In genomic region chr10:56068473-56069263, GRCh38 we compare ENCODE assay signal across 17 cellular contexts.
DNase-seq lines count a peak whose midpoint lies in the region; ATAC-seq and TF ChIP-seq lines count a peak whose summit lies in the region.
"Had no signal": no experiment of that assay in that cellular context is flagged by ENCODE, and none has a peak within 500 bp of the region (broad histone marks: within the 10 kb centered on the region; RNA-seq: fewer than 3 reads in every experiment).

No MANE protein-coding gene starts in this region.

- H3K4me3 Mint-ChIP-seq in stimulated activated memory B cell treated with anti-CD40 and anti-IgM and Interleukin-4, amounts not matched to agents 10 μg/mL and 1 μg/mL and 100 μg/mL, for 72 hours = no peak overlapping the region
- no peak overlapping the region for H3K4me3 Mint-ChIP-seq in activated CD8-positive, alpha-beta T cell treated with anti-CD3 and anti-CD28 coated beads for 36 hours
- H3K4me3 Mint-ChIP-seq: CD4-positive, alpha-beta T cell; H9; IgD-negative memory B cell had no signal

- no peak overlapping the region for H3K14ac ChIP-seq in neuronal stem cell (ENCODE audit: low read length)

- WGBS in gastroesophageal sphincter (ENCODE audit: low coverage in 1 of 2), 2 donors = 71% methylated on average over 4 of the region's 12 CpGs; no CpG with 5 or more reads in 1 of the 2 donors
- no CpG with 5 or more reads among the region's 12 CpGs for WGBS in neuronal stem cell (ENCODE audit: extremely low coverage in 2 of 2, insufficient read length in 2 of 2, insufficient replicate concordance in 1 of 2), 2 donors

- no peaks in the 10 kb centered on the region for H3K27me3 Mint-ChIP-seq in stimulated activated memory B cell treated with anti-CD40 and anti-IgM and Interleukin-4, amounts not matched to agents 10 μg/mL and 1 μg/mL and 100 μg/mL, for 72 hours
- no peaks in the 10 kb centered on the region for H3K27me3 Mint-ChIP-seq in activated CD8-positive, alpha-beta T cell treated with anti-CD3 and anti-CD28 coated beads for 36 hours
- H3K27me3 Mint-ChIP-seq: CD4-positive, alpha-beta T cell; IgD-negative memory B cell had no signal

- intact Hi-C loops in activated CD8-positive, alpha-beta T cell treated with anti-CD3 and anti-CD28 coated beads for 36 hours (cut with micrococcal nuclease) = no loop called here

- H2AFZ ChIP-seq in neuronal stem cell (ENCODE audit: low read length) = no peak overlapping the region

- H3K36me3 ChIP-seq in gastroesophageal sphincter (no peaks in the 10 kb centered on the region), neuronal stem cell (replicated peaks in 1 of 2; ENCODE audit: control insufficient read depth in 2 of 2, insufficient read depth in 2 of 2, low read length in 2 of 2) (no peaks in the 10 kb centered on the region)

- H3K4me3 ChIP-seq in gastroesophageal sphincter (no peak overlapping the region), neuronal stem cell (ENCODE audit: low read length in 2 of 2) (no peak overlapping the region)

- H3K4me1 Mint-ChIP-seq in stimulated activated memory B cell treated with anti-CD40 and anti-IgM and Interleukin-4, amounts not matched to agents 10 μg/mL and 1 μg/mL and 100 μg/mL, for 72 hours = no peaks in the 10 kb centered on the region
- no peaks in the 10 kb centered on the region for H3K4me1 Mint-ChIP-seq in activated CD8-positive, alpha-beta T cell treated with anti-CD3 and anti-CD28 coated beads for 36 hours (ENCODE audit: low read depth)
- H3K4me1 Mint-ChIP-seq: H9, IgD-negative memory B cell had no signal

- no peak overlapping the region for H3K23ac ChIP-seq in neuronal stem cell (ENCODE audit: low read depth, low read length, poor library complexity)

- H3K4me2 ChIP-seq in neuronal stem cell (ENCODE audit: insufficient read depth, low read length, poor library complexity, severe bottlenecking) = peak overlapping the region; percentile 11

- no peak overlapping the region for H3K27ac Mint-ChIP-seq in stimulated activated memory B cell treated with anti-CD40 and anti-IgM and Interleukin-4, amounts not matched to agents 10 μg/mL and 1 μg/mL and 100 μg/mL, for 72 hours
- H3K27ac Mint-ChIP-seq in activated CD8-positive, alpha-beta T cell treated with anti-CD3 and anti-CD28 coated beads for 36 hours = no peak overlapping the region
- H3K27ac Mint-ChIP-seq: CD4-positive, alpha-beta T cell; IgD-negative memory B cell had no signal

- H2BK12ac ChIP-seq in neuronal stem cell (ENCODE audit: low read length) = peak overlapping the region; percentile 10

- no peak overlapping the region for H3K4ac ChIP-seq in neuronal stem cell (ENCODE audit: low read length)

- no peak for TF ChIP-seq CTCF in gastroesophageal sphincter (IDR thresholded peaks at IDR 0.05)
- no peak for TF ChIP-seq CTCF in activated CD8-positive, alpha-beta T cell treated with anti-CD3 and anti-CD28 coated beads for 36 hours (IDR thresholded peaks at IDR 0.05)

- H3K27me3 ChIP-seq in gastroesophageal sphincter (no peaks in the 10 kb centered on the region), neuronal stem cell (ENCODE audit: control insufficient read depth in 3 of 3, insufficient read depth in 3 of 3, low read depth in 1 of 3, low read length in 3 of 3) (no peaks in the 10 kb centered on the region)

- H2AK5ac ChIP-seq in neuronal stem cell (ENCODE audit: low read depth, low read length) = peak overlapping the region; percentile 46

- H3K4me1 ChIP-seq in gastroesophageal sphincter (no peaks in the 10 kb centered on the region), neuronal stem cell (ENCODE audit: control insufficient read depth in 2 of 2, insufficient read depth in 1 of 2, low read depth in 1 of 2, low read length in 2 of 2) (no peaks in the 10 kb centered on the region)
- H3K4me1 ChIP-seq: Caco-2 had no signal

- H2BK120ac ChIP-seq in neuronal stem cell (ENCODE audit: low read depth, low read length) = no peak overlapping the region

- H3K27ac ChIP-seq in gastroesophageal sphincter (no peak overlapping the region), neuronal stem cell (replicated peaks; ENCODE audit: low read length) (no peak overlapping the region)
- H3K27ac ChIP-seq: C4-2B had no signal

- no peak overlapping the region for H3K9ac ChIP-seq in neuronal stem cell (ENCODE audit: low read depth, low read length, poor library complexity)

- H3K9me3 Mint-ChIP-seq in stimulated activated memory B cell treated with anti-CD40 and anti-IgM and Interleukin-4, amounts not matched to agents 10 μg/mL and 1 μg/mL and 100 μg/mL, for 72 hours = peaks cover 3% of the 10 kb centered on the region
- H3K9me3 Mint-ChIP-seq in activated CD8-positive, alpha-beta T cell treated with anti-CD3 and anti-CD28 coated beads for 36 hours = peaks cover 13% of the 10 kb centered on the region

- TF ChIP-seq EP300 in gastroesophageal sphincter (IDR thresholded peaks at IDR 0.05) = no peak

- POLR2A ChIA-PET in activated CD8-positive, alpha-beta T cell treated with anti-CD3 and anti-CD28 coated beads for 36 hours (lab: Charles Lee) = no interaction called here

- H3K9me3 ChIP-seq in gastroesophageal sphincter (peaks cover 0 to 9% (median 0%) of the 10 kb centered on the region in 3 donors), neuronal stem cell (replicated peaks in 1 of 2; ENCODE audit: control insufficient read depth in 2 of 2, insufficient read depth in 1 of 2, low read depth in 1 of 2, low read length in 2 of 2) (peaks cover 0 to 2% of the 10 kb centered on the region in 2 donors)
- H3K9me3 ChIP-seq: Caco-2 had no signal

- H4K91ac ChIP-seq in neuronal stem cell (ENCODE audit: low read depth, low read length, poor library complexity) = no peak overlapping the region

- H3K79me1 ChIP-seq in neuronal stem cell (ENCODE audit: low read depth, low read length) = no peaks in the 10 kb centered on the region

- H3K18ac ChIP-seq in neuronal stem cell (ENCODE audit: low read length) = peak overlapping the region; percentile 83

- no peak overlapping the region for H4K8ac ChIP-seq in neuronal stem cell (ENCODE audit: low read depth, low read length)

- no peak overlapping the region for H2BK15ac ChIP-seq in neuronal stem cell (ENCODE audit: low read length)

- CTCF ChIA-PET in activated CD8-positive, alpha-beta T cell treated with anti-CD3 and anti-CD28 coated beads for 36 hours (lab: Charles Lee) = no interaction called here

- peak; percentile 31 for ATAC-seq in gastroesophageal sphincter
- ATAC-seq in stimulated activated memory B cell treated with anti-CD40 and anti-IgM and Interleukin-4, amounts not matched to agents 10 μg/mL and 1 μg/mL and 100 μg/mL, for 72 hours = peak; percentile 8
- no peak for ATAC-seq in activated CD8-positive, alpha-beta T cell treated with anti-CD3 and anti-CD28 coated beads for 36 hours
- ATAC-seq: HepG2 had no signal

- TF ChIP-seq POLR2A in gastroesophageal sphincter (IDR thresholded peaks at IDR 0.05) = no peak

- no peaks in the 10 kb centered on the region for H3K36me3 Mint-ChIP-seq in stimulated activated memory B cell treated with anti-CD40 and anti-IgM and Interleukin-4, amounts not matched to agents 10 μg/mL and 1 μg/mL and 100 μg/mL, for 72 hours
- H3K36me3 Mint-ChIP-seq in activated CD8-positive, alpha-beta T cell treated with anti-CD3 and anti-CD28 coated beads for 36 hours (ENCODE audit: low read depth) = no peaks in the 10 kb centered on the region
- H3K36me3 Mint-ChIP-seq: IgD-negative memory B cell had no signal

- DNase-seq in neuronal stem cell (ENCODE audit: low spot score) (no peak), NCI-H2227 treated with DMSO at 0.1 percent for 48 hours (lab: John Stamatoyannopoulos, UW) (no peak), T-helper 9 cell (no peak), NK-92 (lab: John Stamatoyannopoulos, UW; ENCODE audit: unreplicated experiment) (no peak)
- DNase-seq in activated CD8-positive, alpha-beta T cell treated with anti-CD3 and anti-CD28 coated beads for 36 hours = no peak
- DNase-seq: ACHN; Caco-2; CD4-positive, alpha-beta T cell; DMS153; DMS79 treated with DMSO at 0.1 percent for 48 hours; GF-D8; H9 had no signal

- H2BK5ac ChIP-seq in neuronal stem cell (ENCODE audit: low read length) = peak overlapping the region; percentile 5
